ENCODE assay signal across 39 cellular contexts in the genomic region with DNA sequence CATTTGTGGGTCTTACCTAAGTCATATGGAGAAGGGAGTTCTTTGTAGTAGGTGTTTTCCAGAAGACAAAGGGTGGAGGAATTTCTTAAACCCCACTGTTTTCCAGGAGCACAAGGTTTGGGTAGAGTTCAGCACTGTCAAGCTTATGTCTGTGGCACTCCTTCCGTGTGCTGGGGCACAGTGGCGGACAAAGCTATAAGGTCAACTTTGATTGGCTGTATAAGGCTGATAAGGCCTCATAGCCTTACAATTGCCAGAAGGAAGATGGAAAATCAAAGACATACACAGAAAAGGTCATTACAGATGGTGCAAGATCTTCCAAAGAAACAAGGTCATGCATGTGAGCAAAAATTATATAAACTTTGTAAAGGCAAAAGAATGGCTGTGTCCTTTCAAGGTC. TPM values are rescaled to one million over a fixed set of nuclear protein-coding genes. Genes with fewer than 3 reads are reported as not detected.
"Had no signal": no experiment of that assay in that cellular context is flagged by ENCODE, and none has a peak within 500 bp of the region (broad histone marks: within the 10 kb centered on the region; RNA-seq: fewer than 3 reads in every experiment).

No MANE protein-coding gene starts in this region.

- H3K27me3 ChIP-seq: adrenal gland, ascending aorta, cardiac muscle cell had no signal

- H3K4me3 Mint-ChIP-seq: activated B cell treated with CpG ODN at 0.5 μM for 24 hours; activated CD4-positive, alpha-beta memory T cell treated with anti-CD3 and anti-CD28 coated beads for 36 hours; activated CD4-positive, alpha-beta T cell treated with anti-CD3 and anti-CD28 coated beads, Interleukin-2, amount 10 ng/mL, durations not matched to agents 24 days and 14 days; activated CD8-positive, alpha-beta T cell treated with anti-CD3 and anti-CD28 coated beads for 36 hours; activated naive CD4-positive, alpha-beta T cell treated with anti-CD3 and anti-CD28 coated beads for 36 hours; activated naive CD8-positive, alpha-beta T cell treated with anti-CD3 and anti-CD28 coated beads for 36 hours; activated T-cell treated with anti-CD3 and anti-CD28 coated beads, Interleukin-2, amount 50 U/mL, for 4 hours; activated T-cell treated with anti-CD3 and anti-CD28 coated beads, Interleukin-2, amount 50 U/mL, for 72 hours; activated T-helper 1 cell treated with anti-CD3 and anti-CD28 coated beads, Interleukin-12 subunit alpha, Interleukin-12 subunit beta, Interleukin-2, Interleukin-4 antibody, amounts not matched to agents 30 ng/mL and 10 ng/mL and 1 ng/mL, durations not matched to agents 14 hours and 24 hours and 36 hours; activated T-helper 17 cell treated with anti-CD3 and anti-CD28 coated beads, Interleukin-2, amount 50 U/mL, for 72 hours; brain; central memory CD8-positive, alpha-beta T cell; T-helper 1 cell treated with Interleukin-12 subunit alpha and Interleukin-12 subunit beta and Interleukin-4 antibody, amounts not matched to agents 30 μg/mL and 1 μg/mL, for 36 hours; T-helper 2 cell treated with Interferon-gamma antibody and Interleukin-4, amounts not matched to agents 5 μg/mL and 100 μg/mL, for 36 hours had no signal

- ATAC-seq: activated CD8-positive, alpha-beta T cell treated with anti-CD3 and anti-CD28 coated beads for 36 hours; activated naive CD4-positive, alpha-beta T cell treated with anti-CD3 and anti-CD28 coated beads, Interleukin-2, amount 50 U/mL, for 72 hours; activated T-cell treated with anti-CD3 and anti-CD28 coated beads, Interleukin-2, amount 50 U/mL, for 4 hours; activated T-cell treated with anti-CD3 and anti-CD28 coated beads, Interleukin-2, amount 50 U/mL, for 72 hours; activated T-helper 17 cell treated with anti-CD3 and anti-CD28 coated beads, Interleukin-2, amount 50 U/mL, for 72 hours had no signal

- H3K4me3 ChIP-seq: adrenal gland, ascending aorta, cardiac muscle cell had no signal

- H3K36me3 ChIP-seq: adrenal gland, ascending aorta, cardiac muscle cell had no signal

- H3K9me3 ChIP-seq: adrenal gland, ascending aorta had no signal

- H3K36me3 Mint-ChIP-seq: activated CD4-positive, alpha-beta memory T cell treated with anti-CD3 and anti-CD28 coated beads for 36 hours; activated naive CD8-positive, alpha-beta T cell treated with anti-CD3 and anti-CD28 coated beads for 36 hours; brain had no signal

- DNase-seq: activated B cell treated with CpG ODN at 0.5 μM for 24 hours; activated CD4-positive, alpha-beta memory T cell treated with anti-CD3 and anti-CD28 coated beads for 36 hours; activated CD4-positive, alpha-beta T cell treated with anti-CD3 and anti-CD28 coated beads for 4 hours; activated CD4-positive, alpha-beta T cell treated with anti-CD3 and anti-CD28 coated beads, Interleukin-2, amount 10 ng/mL, durations not matched to agents 24 days and 14 days; activated CD4-positive, alpha-beta T cell treated with anti-CD3 and anti-CD28 coated beads, Interleukin-2, amount 50 U/mL, for 1 hour; activated CD4-positive, alpha-beta T cell treated with anti-CD3 and anti-CD28 coated beads, Interleukin-2, amount 50 U/mL, for 4 hours; activated CD4-positive, CD25-positive, alpha-beta regulatory T cell treated with anti-CD3 and anti-CD28 coated beads, Interleukin-2, amount 50 U/mL, for 72 hours; activated CD8-positive, alpha-beta memory T cell treated with anti-CD3 and anti-CD28 coated beads, Interleukin-2, amount 50 U/mL, for 4 hours; activated CD8-positive, alpha-beta T cell treated with anti-CD3 and anti-CD28 coated beads for 36 hours; activated effector memory CD4-positive, alpha-beta T cell treated with anti-CD3 and anti-CD28 coated beads, Interleukin-2, amount 50 U/mL, for 16 hours; activated gamma-delta T cell treated with Interleukin-2 at 50 U/mL for 16 hours; activated naive CD4-positive, alpha-beta T cell; activated naive CD4-positive, alpha-beta T cell treated with anti-CD3 and anti-CD28 coated beads for 36 hours; activated naive CD4-positive, alpha-beta T cell treated with anti-CD3 and anti-CD28 coated beads, Interleukin-2, amount 50 U/mL, for 16 hours; activated naive CD8-positive, alpha-beta T cell treated with anti-CD3 and anti-CD28 coated beads for 36 hours; activated T-cell treated with anti-CD3 and anti-CD28 coated beads for 4 hours; activated T-cell treated with anti-CD3 and anti-CD28 coated beads, Interleukin-2, amount 50 U/mL, for 1 hour; activated T-cell treated with anti-CD3 and anti-CD28 coated beads, Interleukin-2, amount 50 U/mL, for 4 hours; activated T-cell treated with anti-CD3 and anti-CD28 coated beads, Interleukin-2, amount 50 U/mL, for 72 hours; amniotic stem cell; anterior cingulate cortex; caudate nucleus; cerebellar nuclear complex; T-helper 1 cell; T-helper 2 cell; T-helper 9 cell had no signal

- H3K27ac Mint-ChIP-seq: activated B cell treated with CpG ODN at 0.5 μM for 24 hours; activated CD4-positive, alpha-beta memory T cell treated with anti-CD3 and anti-CD28 coated beads for 36 hours; activated CD4-positive, alpha-beta T cell treated with anti-CD3 and anti-CD28 coated beads, Interleukin-2, amount 10 ng/mL, durations not matched to agents 24 days and 14 days; activated CD8-positive, alpha-beta T cell treated with anti-CD3 and anti-CD28 coated beads for 36 hours; activated naive CD4-positive, alpha-beta T cell treated with anti-CD3 and anti-CD28 coated beads for 36 hours; activated naive CD4-positive, alpha-beta T cell treated with anti-CD3 and anti-CD28 coated beads, Interleukin-2, amount 50 U/mL, for 72 hours; activated naive CD8-positive, alpha-beta T cell treated with anti-CD3 and anti-CD28 coated beads for 36 hours; activated T-cell treated with anti-CD3 and anti-CD28 coated beads, Interleukin-2, amount 50 U/mL, for 72 hours; activated T-helper 1 cell treated with anti-CD3 and anti-CD28 coated beads, Interleukin-12 subunit alpha, Interleukin-12 subunit beta, Interleukin-2, Interleukin-4 antibody, amounts not matched to agents 30 ng/mL and 10 ng/mL and 1 ng/mL, durations not matched to agents 14 hours and 24 hours and 36 hours; activated T-helper 17 cell treated with anti-CD3 and anti-CD28 coated beads, Interleukin-2, amount 50 U/mL, for 72 hours; T-helper 1 cell treated with Interleukin-12 subunit alpha and Interleukin-12 subunit beta and Interleukin-4 antibody, amounts not matched to agents 30 μg/mL and 1 μg/mL, for 36 hours; T-helper 2 cell treated with Interferon-gamma antibody and Interleukin-4, amounts not matched to agents 5 μg/mL and 100 μg/mL, for 36 hours had no signal

- H3K9me3 Mint-ChIP-seq: activated B cell treated with CpG ODN at 0.5 μM for 24 hours; activated CD4-positive, alpha-beta memory T cell treated with anti-CD3 and anti-CD28 coated beads for 36 hours; activated CD4-positive, alpha-beta T cell treated with anti-CD3 and anti-CD28 coated beads, Interleukin-2, amount 10 ng/mL, durations not matched to agents 24 days and 14 days; activated CD8-positive, alpha-beta T cell treated with anti-CD3 and anti-CD28 coated beads for 36 hours; activated naive CD4-positive, alpha-beta T cell treated with anti-CD3 and anti-CD28 coated beads for 36 hours; activated naive CD4-positive, alpha-beta T cell treated with anti-CD3 and anti-CD28 coated beads, Interleukin-2, amount 50 U/mL, for 72 hours; activated naive CD8-positive, alpha-beta T cell treated with anti-CD3 and anti-CD28 coated beads for 36 hours; activated T-cell treated with anti-CD3 and anti-CD28 coated beads, Interleukin-2, amount 50 U/mL, for 4 hours; activated T-cell treated with anti-CD3 and anti-CD28 coated beads, Interleukin-2, amount 50 U/mL, for 72 hours; activated T-helper 1 cell treated with anti-CD3 and anti-CD28 coated beads, Interleukin-12 subunit alpha, Interleukin-12 subunit beta, Interleukin-2, Interleukin-4 antibody, amounts not matched to agents 30 ng/mL and 10 ng/mL and 1 ng/mL, durations not matched to agents 14 hours and 24 hours and 36 hours; activated T-helper 17 cell treated with anti-CD3 and anti-CD28 coated beads, Interleukin-2, amount 50 U/mL, for 72 hours; central memory CD8-positive, alpha-beta T cell; T-helper 1 cell treated with Interleukin-12 subunit alpha and Interleukin-12 subunit beta and Interleukin-4 antibody, amounts not matched to agents 30 μg/mL and 1 μg/mL, for 36 hours; T-helper 2 cell treated with Interferon-gamma antibody and Interleukin-4, amounts not matched to agents 5 μg/mL and 100 μg/mL, for 36 hours had no signal

- FAIRE-seq: bronchial epithelial cell, TTC549 had no signal

- H3K27ac ChIP-seq: ascending aorta, cardiac muscle cell, VCaP had no signal

- H3K27me3 Mint-ChIP-seq: activated B cell treated with CpG ODN at 0.5 μM for 24 hours; activated CD4-positive, alpha-beta memory T cell treated with anti-CD3 and anti-CD28 coated beads for 36 hours; activated CD4-positive, alpha-beta T cell treated with anti-CD3 and anti-CD28 coated beads, Interleukin-2, amount 10 ng/mL, durations not matched to agents 24 days and 14 days; activated CD8-positive, alpha-beta T cell treated with anti-CD3 and anti-CD28 coated beads for 36 hours; activated naive CD8-positive, alpha-beta T cell treated with anti-CD3 and anti-CD28 coated beads for 36 hours; activated T-helper 17 cell treated with anti-CD3 and anti-CD28 coated beads, Interleukin-2, amount 50 U/mL, for 72 hours; central memory CD8-positive, alpha-beta T cell had no signal

RNA-seq across cellular contexts. Expression of a gene that starts 3.5 kb away (rescaled TPM):
- total RNA-seq: ascending aorta had no signal
